1 cellular context compared by ENCODE assay signal in the genomic region with DNA sequence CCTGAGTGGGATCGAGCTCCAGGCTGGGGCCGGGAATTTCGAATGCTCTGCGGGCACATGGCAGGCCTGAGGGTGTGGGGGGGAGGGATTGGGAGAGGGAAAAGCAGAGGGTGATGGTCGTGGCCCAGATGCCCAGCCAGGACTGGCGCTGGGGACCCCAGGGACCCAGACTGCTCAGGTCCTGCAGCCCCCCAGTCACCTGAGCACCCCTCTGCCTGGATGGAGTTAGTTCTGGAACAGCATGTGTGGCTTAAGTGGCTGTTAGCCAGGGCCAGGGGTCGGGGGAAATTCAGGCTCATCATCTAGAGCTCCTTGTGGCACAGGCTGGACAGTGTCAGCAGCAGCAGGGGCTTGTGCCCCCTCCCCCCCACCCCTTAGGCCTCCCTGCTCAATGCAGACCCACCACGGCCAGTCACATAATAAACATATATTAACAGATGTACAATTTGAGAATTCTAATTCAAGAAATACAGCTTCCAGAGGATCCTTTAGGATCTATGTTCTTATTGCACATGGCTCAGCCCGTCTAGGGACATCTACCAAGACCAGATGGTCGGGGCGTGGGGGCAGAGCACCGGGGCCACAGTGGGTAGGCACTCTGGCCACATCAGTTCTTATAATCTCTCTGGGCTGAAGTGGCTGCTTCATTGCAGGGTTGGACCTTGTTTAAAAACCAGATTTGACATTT.
TF ChIP-seq lines count a peak whose summit lies in the region.

No MANE protein-coding gene starts in this region.

TF ChIP-seq in IMR-90, 13 proteins besides CTCF, POLR2A, EP300 and RAD21:
- TF ChIP-seq NFE2L2 (IDR thresholded peaks at IDR 0.05; ENCODE audit: low read depth, low read length) (no peak), FOS (IDR thresholded peaks at IDR 0.05; ENCODE audit: low read depth, low read length) (no peak), ELK1 (IDR thresholded peaks at IDR 0.05; ENCODE audit: borderline replicate concordance, low read depth, low read length) (no peak), SMC3 (IDR thresholded peaks at IDR 0.05; ENCODE audit: low read depth, low read length) (no peak), RCOR1 (IDR thresholded peaks at IDR 0.05; ENCODE audit: insufficient replicate concordance, low read length) (no peak), MAZ (IDR thresholded peaks at IDR 0.05; ENCODE audit: borderline replicate concordance, low read depth, low read length) (no peak), MAFK (IDR thresholded peaks at IDR 0.05; ENCODE audit: low read depth, low read length) (no peak), CEBPB (IDR thresholded peaks at IDR 0.05; ENCODE audit: low read depth, low read length) (no peak), BHLHE40 (IDR thresholded peaks at IDR 0.05; ENCODE audit: low read depth, low read length) (no peak), CHD1 (IDR thresholded peaks at IDR 0.05; ENCODE audit: low read depth, low read length) (no peak), MXI1 (IDR thresholded peaks at IDR 0.05; ENCODE audit: borderline replicate concordance, low read depth, low read length) (no peak), RFX5 (IDR thresholded peaks at IDR 0.05; ENCODE audit: low read depth, low read length) (no peak)
- TF ChIP-seq, protein P1, sequence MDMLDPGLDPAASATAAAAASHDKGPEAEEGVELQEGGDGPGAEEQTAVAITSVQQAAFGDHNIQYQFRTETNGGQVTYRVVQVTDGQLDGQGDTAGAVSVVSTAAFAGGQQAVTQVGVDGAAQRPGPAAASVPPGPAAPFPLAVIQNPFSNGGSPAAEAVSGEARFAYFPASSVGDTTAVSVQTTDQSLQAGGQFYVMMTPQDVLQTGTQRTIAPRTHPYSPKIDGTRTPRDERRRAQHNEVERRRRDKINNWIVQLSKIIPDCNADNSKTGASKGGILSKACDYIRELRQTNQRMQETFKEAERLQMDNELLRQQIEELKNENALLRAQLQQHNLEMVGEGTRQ (IDR thresholded peaks at IDR 0.05; ENCODE audit: low read depth, low read length): no peak
